8 cellular contexts compared by ENCODE assay signal in the genomic region with DNA sequence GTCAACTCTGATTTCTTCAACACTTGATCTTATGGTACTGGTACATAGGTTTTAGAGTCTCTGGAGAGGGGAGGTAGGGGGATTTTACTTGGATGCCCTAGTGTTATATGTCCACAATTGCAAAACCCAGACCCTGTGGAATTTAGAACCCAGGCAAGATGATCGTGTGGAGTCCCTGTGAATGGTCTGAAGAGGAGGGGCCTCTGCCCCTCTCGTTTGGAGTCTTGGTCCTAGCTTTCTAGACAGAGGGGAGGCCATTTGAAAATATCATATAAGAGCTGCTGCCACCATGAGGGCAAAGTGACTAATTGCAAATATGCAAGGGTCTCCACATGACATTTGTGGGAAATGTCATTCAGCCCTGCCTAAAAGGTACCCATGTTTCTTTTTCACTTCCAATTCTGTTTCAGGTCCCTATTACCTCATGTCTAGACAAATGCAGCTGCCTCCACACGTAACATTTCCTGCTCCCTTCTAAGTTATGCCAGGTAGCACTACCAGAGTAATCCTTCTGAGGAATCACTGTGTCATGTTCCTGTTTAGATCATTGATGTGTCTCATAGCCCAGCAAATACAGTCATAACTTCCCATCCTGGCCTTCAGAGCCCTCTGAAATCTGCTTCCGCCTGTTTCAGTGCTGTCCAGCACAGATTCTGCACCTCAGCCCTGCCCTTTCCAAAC.
DNase-seq lines count a peak whose midpoint lies in the region; ATAC-seq and FAIRE-seq lines count a peak whose summit lies in the region.

No MANE protein-coding gene starts in this region.

- ATAC-seq in GM19023 (IDR thresholded peaks at IDR 0.05; ENCODE audit: unreplicated experiment) (peak; percentile 78), HG03095 (IDR thresholded peaks at IDR 0.05; ENCODE audit: unreplicated experiment) (peak; percentile 58), naive B cell (ENCODE audit: low read depth in 2 of 2) (peak; percentile 72 to 82)

- POLR2A ChIA-PET in CD8-positive, alpha-beta memory T cell (lab: Charles Lee): interaction anchor here (0.8 kb wide), 1 partner anchor 171 kb away, joined by 3 read pairs; no protein-coding TSS in a partner anchor

- peaks cover 0 to 51% (median 5%) of the 10 kb centered on the region in 3 donors for H3K36me3 Mint-ChIP-seq in CD8-positive, alpha-beta memory T cell
- peaks cover 0 to 9% of the 10 kb centered on the region in 2 donors for H3K36me3 Mint-ChIP-seq in naive B cell

- peak in 4 of 5 donors; percentile 5 to 58 (median 39) for DNase-seq in CD8-positive, alpha-beta memory T cell
- peak; percentile 22 for DNase-seq in NCI-H2171 treated with DMSO at 0.1 percent for 48 hours (lab: John Stamatoyannopoulos, UW)
- DNase-seq in activated CD4-positive, alpha-beta T cell treated with anti-CD3 and anti-CD28 coated beads, Interleukin-2, amount 50 U/mL, for 1 hour: peak; percentile 34
- peak; percentile 50 for DNase-seq in epidermal melanocyte (ENCODE audit: insufficient read length, low spot score)
- peak; percentile 58 for DNase-seq in naive B cell
- DNase-seq in urothelium cell line (ENCODE audit: low spot score): peak; percentile 44

- H3K36me3 ChIP-seq in CD8-positive, alpha-beta memory T cell (ENCODE audit: insufficient read depth, low read length): peaks cover 6% of the 10 kb centered on the region

- H3K9me3 Mint-ChIP-seq in CD8-positive, alpha-beta memory T cell: no peaks in the 10 kb centered on the region
- H3K9me3 Mint-ChIP-seq in naive B cell: no peaks in the 10 kb centered on the region

- no peaks in the 10 kb centered on the region for H3K27me3 ChIP-seq in CD8-positive, alpha-beta memory T cell (ENCODE audit: insufficient read depth, low read length, poor library complexity, severe bottlenecking)

- H3K27ac Mint-ChIP-seq in CD8-positive, alpha-beta memory T cell: peak overlapping the region; percentile 11 to 82 (median 30)
- H3K27ac Mint-ChIP-seq in naive B cell: peak overlapping the region in 5 of 6 donors; percentile 8 to 91 (median 84)

- FAIRE-seq in urothelium cell line (lab: Jason Lieb, UNC): no peak

- no peaks in the 10 kb centered on the region for H3K27me3 Mint-ChIP-seq in CD8-positive, alpha-beta memory T cell
- H3K27me3 Mint-ChIP-seq in naive B cell: no peaks in the 10 kb centered on the region

- CTCF ChIA-PET in CD8-positive, alpha-beta memory T cell (lab: Charles Lee): interaction anchor here (0.9 to 6.7 kb wide), 20 partner anchors 11 to 184 kb away, joined by 3 to 133 read pairs (median 4); a partner anchor contains a TSS

- H3K9me3 ChIP-seq in CD8-positive, alpha-beta memory T cell (ENCODE audit: low read length): no peaks in the 10 kb centered on the region

- no peak overlapping the region for H3K27ac ChIP-seq in CD8-positive, alpha-beta memory T cell (ENCODE audit: low read depth, low read length)

- peaks cover 4% of the 10 kb centered on the region for H3K4me1 ChIP-seq in CD8-positive, alpha-beta memory T cell (ENCODE audit: insufficient read depth, low read length)

- no peak overlapping the region for H3K4me3 ChIP-seq in CD8-positive, alpha-beta memory T cell (ENCODE audit: low read length)

- no peak overlapping the region for H3K4me3 Mint-ChIP-seq in CD8-positive, alpha-beta memory T cell
- H3K4me3 Mint-ChIP-seq in naive B cell: peak overlapping the region in 1 of 8 donors; percentile 48

- H3K4me1 Mint-ChIP-seq in CD8-positive, alpha-beta memory T cell: peaks cover 8 to 18% (median 16%) of the 10 kb centered on the region in 3 donors
- H3K4me1 Mint-ChIP-seq in naive B cell: peaks cover 13 to 19% (median 16%) of the 10 kb centered on the region in 3 donors
